ENCODE assay signal across 10 cellular contexts in genomic region chr12:11834104-11834812, GRCh38.
DNase-seq lines count a peak whose midpoint lies in the region; ATAC-seq and TF ChIP-seq lines count a peak whose summit lies in the region.
"Had no signal": no experiment of that assay in that cellular context is flagged by ENCODE, and none has a peak within 500 bp of the region (broad histone marks: within the 10 kb centered on the region; RNA-seq: fewer than 3 reads in every experiment).

No MANE protein-coding gene starts in this region.

- H3K9ac ChIP-seq in OCI-LY3 (ENCODE audit: low read length) (peak overlapping the region; percentile 89), endodermal cell (ENCODE audit: extremely low read depth, low read length, poor library complexity, severe bottlenecking) (no peak overlapping the region), skeletal muscle satellite cell (ENCODE audit: low read depth, low read length) (no peak overlapping the region)

- DNase-seq in T-helper 1 cell, result no peak
- peak; percentile 20 for DNase-seq in endodermal cell
- DNase-seq in BE2C, result no peak
- no peak for DNase-seq in KG1 (lab: John Stamatoyannopoulos, UW)
- DNase-seq: posterior cingulate gyrus had no signal

- no peaks in the 10 kb centered on the region for H4K20me1 ChIP-seq in OCI-LY3 (ENCODE audit: insufficient read depth, low read length)

- H3K4me1 ChIP-seq in OCI-LY3 (ENCODE audit: low read length), result peaks cover 96% of the 10 kb centered on the region
- peaks cover 9% of the 10 kb centered on the region for H3K4me1 ChIP-seq in endodermal cell (ENCODE audit: control insufficient read depth, insufficient read depth, low read length)
- peaks cover 19% of the 10 kb centered on the region for H3K4me1 ChIP-seq in skeletal muscle satellite cell (ENCODE audit: control insufficient read depth, insufficient read depth, low read length)
- H3K4me1 ChIP-seq in BE2C, result no peaks in the 10 kb centered on the region

- no peak overlapping the region for H3K4me3 Mint-ChIP-seq in T-helper 1 cell treated with Interleukin-12 subunit alpha and Interleukin-12 subunit beta and Interleukin-4 antibody, amounts not matched to agents 30 μg/mL and 1 μg/mL, for 36 hours
- no peak overlapping the region for H3K4me3 Mint-ChIP-seq in endodermal cell

- no peak overlapping the region for H3K4me3 ChIP-seq in OCI-LY3 (ENCODE audit: low read length)
- no peak overlapping the region for H3K4me3 ChIP-seq in endodermal cell (ENCODE audit: low read length)
- no peak overlapping the region for H3K4me3 ChIP-seq in skeletal muscle satellite cell (ENCODE audit: low read length)
- H3K4me3 ChIP-seq in BE2C (ENCODE audit: low read depth, low read length), result no peak overlapping the region

- TF ChIP-seq CTCF in OCI-LY3 (IDR thresholded peaks at IDR 0.05; ENCODE audit: low read depth, low read length) (no peak), endodermal cell (conservative IDR thresholded peaks at IDR 0.05) (no peak), BE2C (IDR thresholded peaks at IDR 0.05; ENCODE audit: low read depth, low read length) (no peak)

- H3K27ac ChIP-seq in OCI-LY3 (ENCODE audit: low read length), result peak overlapping the region; percentile 97
- no peak overlapping the region for H3K27ac ChIP-seq in endodermal cell (ENCODE audit: low read depth, low read length)
- H3K27ac ChIP-seq: VCaP had no signal

- H3K9me3 Mint-ChIP-seq in T-helper 1 cell treated with Interleukin-12 subunit alpha and Interleukin-12 subunit beta and Interleukin-4 antibody, amounts not matched to agents 30 μg/mL and 1 μg/mL, for 36 hours, result no peaks in the 10 kb centered on the region
- H3K9me3 Mint-ChIP-seq in endodermal cell, result no peaks in the 10 kb centered on the region

- peak overlapping the region; percentile 27 for H3K27ac Mint-ChIP-seq in T-helper 1 cell treated with Interleukin-12 subunit alpha and Interleukin-12 subunit beta and Interleukin-4 antibody, amounts not matched to agents 30 μg/mL and 1 μg/mL, for 36 hours
- no peak overlapping the region for H3K27ac Mint-ChIP-seq in endodermal cell

- ATAC-seq in GM21717 (IDR thresholded peaks at IDR 0.05; ENCODE audit: unreplicated experiment), result no peak

- WGBS in endodermal cell (ENCODE audit: insufficient coverage in 1 of 2, insufficient read length in 1 of 2), 2 experiments, result 89 to 92% methylated on average over 2 to 4 of the region's 4 CpGs

- peaks cover 62% of the 10 kb centered on the region for H3K4me1 Mint-ChIP-seq in T-helper 1 cell treated with Interleukin-12 subunit alpha and Interleukin-12 subunit beta and Interleukin-4 antibody, amounts not matched to agents 30 μg/mL and 1 μg/mL, for 36 hours (ENCODE audit: low read depth)
- peaks cover 11% of the 10 kb centered on the region for H3K4me1 Mint-ChIP-seq in endodermal cell

- H3K27me3 Mint-ChIP-seq in T-helper 1 cell treated with Interleukin-12 subunit alpha and Interleukin-12 subunit beta and Interleukin-4 antibody, amounts not matched to agents 30 μg/mL and 1 μg/mL, for 36 hours (ENCODE audit: low read depth), result no peaks in the 10 kb centered on the region
- no peaks in the 10 kb centered on the region for H3K27me3 Mint-ChIP-seq in endodermal cell (ENCODE audit: insufficient read depth)

- H3K79me2 ChIP-seq in OCI-LY3 (ENCODE audit: low read length), result peaks cover 67% of the 10 kb centered on the region

- H2AFZ ChIP-seq in OCI-LY3 (ENCODE audit: low read depth, low read length), result no peak overlapping the region

- H3K9me3 ChIP-seq in OCI-LY3 (ENCODE audit: insufficient read depth, low read length), result no peaks in the 10 kb centered on the region
- no peaks in the 10 kb centered on the region for H3K9me3 ChIP-seq in endodermal cell (ENCODE audit: control insufficient read depth, low read length)
- no peaks in the 10 kb centered on the region for H3K9me3 ChIP-seq in skeletal muscle satellite cell (replicated peaks; ENCODE audit: low read length)
- H3K9me3 ChIP-seq in BE2C, result no peaks in the 10 kb centered on the region

- H3K36me3 ChIP-seq in OCI-LY3 (replicated peaks; ENCODE audit: low read depth, low read length), result peaks cover 14% of the 10 kb centered on the region
- no peaks in the 10 kb centered on the region for H3K36me3 ChIP-seq in endodermal cell (ENCODE audit: control insufficient read depth, insufficient read depth, low read length)
- H3K36me3 ChIP-seq in skeletal muscle satellite cell (ENCODE audit: insufficient read depth, low read length), result no peaks in the 10 kb centered on the region
- no peaks in the 10 kb centered on the region for H3K36me3 ChIP-seq in BE2C

- H3K27me3 ChIP-seq in OCI-LY3 (ENCODE audit: low read depth, low read length) (no peaks in the 10 kb centered on the region), endodermal cell (ENCODE audit: control insufficient read depth, insufficient read depth, low read length, poor library complexity, severe bottlenecking) (no peaks in the 10 kb centered on the region), skeletal muscle satellite cell (ENCODE audit: control insufficient read depth, insufficient read depth, low read length) (no peaks in the 10 kb centered on the region), BE2C (no peaks in the 10 kb centered on the region)

- H3K4me2 ChIP-seq in OCI-LY3 (ENCODE audit: low read length) (peak overlapping the region; percentile 64), skeletal muscle satellite cell (ENCODE audit: low read length) (peak overlapping the region; percentile 15)

- peaks cover 43% of the 10 kb centered on the region for H3K36me3 Mint-ChIP-seq in T-helper 1 cell treated with Interleukin-12 subunit alpha and Interleukin-12 subunit beta and Interleukin-4 antibody, amounts not matched to agents 30 μg/mL and 1 μg/mL, for 36 hours (ENCODE audit: low read depth)
- H3K36me3 Mint-ChIP-seq in endodermal cell (ENCODE audit: low read depth), result peaks cover 4% of the 10 kb centered on the region
